In genomic region chr17:41016578-41017215, GRCh38 we compare ENCODE assay signal across 27 cellular contexts. TPM values are rescaled to one million over a fixed set of nuclear protein-coding genes. Genes with fewer than 3 reads are reported as not detected.
A peak's percentile ranks its signal among the peaks of the same experiment; 100 is the strongest.
DNase-seq lines count a peak whose midpoint lies in the region; ATAC-seq, FAIRE-seq and TF ChIP-seq lines count a peak whose summit lies in the region.
"Had no signal": no experiment of that assay in that cellular context is flagged by ENCODE, and none has a peak within 500 bp of the region (broad histone marks: within the 10 kb centered on the region; RNA-seq: fewer than 3 reads in every experiment).

No MANE protein-coding gene starts in this region.

- POLR2A ChIA-PET in Caco-2 (lab: Charles Lee) = no interaction called here
- POLR2A ChIA-PET in HCT116 (lab: Charles Lee) = no interaction called here
- POLR2A ChIA-PET in H1 (lab: Charles Lee; ENCODE audit: partially characterized antibody) = no interaction called here

- H3K23ac ChIP-seq in H1 (ENCODE audit: insufficient read length) (no peak overlapping the region), neuronal stem cell (ENCODE audit: low read depth, low read length, poor library complexity) (no peak overlapping the region)

- H2BK20ac ChIP-seq in H1 (ENCODE audit: low read length) = no peak overlapping the region

- WGBS in H1 (ENCODE audit: extremely low coverage in 1 of 2, insufficient coverage in 1 of 2, insufficient read length in 1 of 2, insufficient replicate concordance in 2 of 2, low coverage in 1 of 2, low lambda C conversion rate in 2 of 2, missing lambda C conversion rate in 1 of 2), 2 experiments = 92% methylated on average over 13 of the region's 13 CpGs; no CpG with 5 or more reads in 1 of the 2 experiments
- WGBS in neuronal stem cell (ENCODE audit: extremely low coverage in 2 of 2, insufficient read length in 2 of 2, insufficient replicate concordance in 1 of 2), 2 donors = no CpG with 5 or more reads among the region's 13 CpGs

- H3K4me3 Mint-ChIP-seq in Caco-2 (ENCODE audit: unreplicated experiment) = no peak overlapping the region
- H3K4me3 Mint-ChIP-seq: CD14-positive monocyte; CD4-positive, alpha-beta T cell; CD8-positive, alpha-beta memory T cell had no signal

- H2BK12ac ChIP-seq in H1 (ENCODE audit: low read depth, low read length) (no peak overlapping the region), neuronal stem cell (ENCODE audit: low read length) (peak overlapping the region; percentile 36)

- FAIRE-seq in H1 (lab: Jason Lieb, UNC) = no peak
- FAIRE-seq: GM12891, GM18507, H54 had no signal

- no peak overlapping the region for H4K5ac ChIP-seq in H1 (ENCODE audit: insufficient read length, low read depth, low read length)

- CTCF ChIA-PET in Caco-2 (lab: Charles Lee) = no interaction called here
- CTCF ChIA-PET in HCT116 (lab: Charles Lee) = no interaction called here
- CTCF ChIA-PET in H1 (lab: Charles Lee; ENCODE audit: partially characterized antibody) = interaction anchor here (0.5 to 1.0 kb wide), 2 partner anchors 8 to 659 kb away, joined by 3 read pairs; no protein-coding TSS in a partner anchor

- H2AFZ ChIP-seq in HCT116 (ENCODE audit: low read depth, low read length, poor library complexity, severe bottlenecking) = peak overlapping the region; percentile 31
- 0 out of 2 replicates have a peak overlapping the region, but pooled peaks have one; percentile 20 for H2AFZ ChIP-seq in H1 (ENCODE audit: low read length)
- H2AFZ ChIP-seq in neuronal stem cell (ENCODE audit: low read length) = no peak overlapping the region
- H2AFZ ChIP-seq: GM23248 had no signal

- TF ChIP-seq POLR2A in HCT116 (IDR thresholded peaks at IDR 0.05; ENCODE audit: borderline replicate concordance, extremely low read depth, insufficient read depth, insufficient read length) (no peak), H1 (IDR thresholded peaks at IDR 0.05; ENCODE audit: control extremely low read depth in 1 of 2, low read depth in 2 of 2, low read length in 2 of 2) (no peak)

- RAD21 ChIA-PET in HCT116 (lab: Charles Lee; ENCODE audit: low non-redundant PET in 1 of 2, low total read pairs in 2 of 2, uncharacterized antibody in 2 of 2, unreplicated experiment in 2 of 2) = no interaction called here

- H2BK120ac ChIP-seq in H1 (replicated peaks; ENCODE audit: low read depth, low read length) = no peak overlapping the region
- H2BK120ac ChIP-seq in neuronal stem cell (ENCODE audit: low read depth, low read length) = no peak overlapping the region

- peak overlapping the region; percentile 48 for H3K27ac Mint-ChIP-seq in Caco-2 (ENCODE audit: unreplicated experiment)
- H3K27ac Mint-ChIP-seq: CD14-positive monocyte; CD4-positive, alpha-beta T cell had no signal

- H3K27ac ChIP-seq in HCT116 (ENCODE audit: low read depth, low read length) = no peak overlapping the region
- H3K27ac ChIP-seq in H1 (ENCODE audit: low read depth, low read length) = no peak overlapping the region
- no peak overlapping the region for H3K27ac ChIP-seq in neuronal stem cell (replicated peaks; ENCODE audit: low read length)
- H3K27ac ChIP-seq: A549; BLaER1 treated with 17β-estradiol and CSF1 and Interleukin-3, amounts not matched to agents 10 nM and 100 nM; GM23248 had no signal

- H3K9me3 ChIP-seq in Caco-2 = peaks cover 2% of the 10 kb centered on the region; the same call in 1 of the 2 replicates
- H3K9me3 ChIP-seq in HCT116 (ENCODE audit: control insufficient read depth in 1 of 2, insufficient read depth in 1 of 2, low read depth in 1 of 2, low read length in 2 of 2) = no peaks in the 10 kb centered on the region
- no peaks in the 10 kb centered on the region for H3K9me3 ChIP-seq in H1 (ENCODE audit: insufficient read depth in 2 of 2, low read depth in 1 of 2, low read length in 1 of 2)
- no peaks in the 10 kb centered on the region for H3K9me3 ChIP-seq in neuronal stem cell (replicated peaks in 1 of 2; ENCODE audit: control insufficient read depth in 2 of 2, insufficient read depth in 1 of 2, low read depth in 1 of 2, low read length in 2 of 2)
- H3K9me3 ChIP-seq: A549, BE2C, HAP-1 had no signal

- peaks cover 36% of the 10 kb centered on the region for H3K4me1 ChIP-seq in Caco-2
- no peaks in the 10 kb centered on the region for H3K4me1 ChIP-seq in HCT116 (ENCODE audit: control insufficient read depth in 1 of 2, insufficient read depth in 2 of 2, low read length in 2 of 2)
- no peaks in the 10 kb centered on the region for H3K4me1 ChIP-seq in H1 (replicated peaks in 1 of 4; ENCODE audit: control insufficient read depth in 3 of 4, insufficient read depth in 4 of 4, low read length in 3 of 4)
- H3K4me1 ChIP-seq in neuronal stem cell (ENCODE audit: control insufficient read depth in 2 of 2, insufficient read depth in 1 of 2, low read depth in 1 of 2, low read length in 2 of 2) = no peaks in the 10 kb centered on the region
- H3K4me1 ChIP-seq: BE2C; BLaER1 treated with 17β-estradiol and CSF1 and Interleukin-3, amounts not matched to agents 10 nM and 100 nM; HAP-1 had no signal

- no peak overlapping the region for H3K4me2 ChIP-seq in HCT116 (ENCODE audit: low read length)
- H3K4me2 ChIP-seq in H1 (ENCODE audit: insufficient read depth in 1 of 2, low read depth in 2 of 2, low read length in 2 of 2) = no peak overlapping the region
- no peak overlapping the region for H3K4me2 ChIP-seq in neuronal stem cell (ENCODE audit: insufficient read depth, low read length, poor library complexity, severe bottlenecking)
- H3K4me2 ChIP-seq: A549; BLaER1 treated with 17β-estradiol and CSF1 and Interleukin-3, amounts not matched to agents 10 nM and 100 nM had no signal

- H3K14ac ChIP-seq in H1 (ENCODE audit: insufficient read length) (no peak overlapping the region), neuronal stem cell (ENCODE audit: low read length) (no peak overlapping the region)

- intact Hi-C loops in Caco-2 (cut with micrococcal nuclease; ENCODE audit: unreplicated experiment) (no loop called here), HCT116 (cut with micrococcal nuclease) (no loop called here)

- H3K36me3 ChIP-seq in Caco-2 (ENCODE audit: control insufficient read depth, insufficient read depth, low read length) = no peaks in the 10 kb centered on the region
- H3K36me3 ChIP-seq in HCT116 (ENCODE audit: control insufficient read depth in 1 of 2, insufficient read depth in 2 of 2, low read length in 2 of 2) = no peaks in the 10 kb centered on the region
- no peaks in the 10 kb centered on the region for H3K36me3 ChIP-seq in H1 (ENCODE audit: control insufficient read depth in 2 of 4, insufficient read depth in 4 of 4, low read length in 3 of 4)
- no peaks in the 10 kb centered on the region for H3K36me3 ChIP-seq in neuronal stem cell (replicated peaks in 1 of 2; ENCODE audit: control insufficient read depth in 2 of 2, insufficient read depth in 2 of 2, low read length in 2 of 2)
- H3K36me3 ChIP-seq: BE2C; BLaER1 treated with 17β-estradiol and CSF1 and Interleukin-3, amounts not matched to agents 10 nM and 100 nM; HAP-1 had no signal

- H2AK5ac ChIP-seq in H1 (ENCODE audit: low read depth, low read length) (no peak overlapping the region), neuronal stem cell (ENCODE audit: low read depth, low read length) (no peak overlapping the region)

- H3K56ac ChIP-seq in H1 (replicated peaks; ENCODE audit: insufficient read length, low read depth, low read length) = no peak overlapping the region

- H3K18ac ChIP-seq in H1 (ENCODE audit: extremely low read depth, low read length) (no peak overlapping the region), neuronal stem cell (ENCODE audit: low read length) (no peak overlapping the region)

- no peaks in the 10 kb centered on the region for H3K79me2 ChIP-seq in HCT116 (ENCODE audit: insufficient read depth, low read length)
- no peaks in the 10 kb centered on the region for H3K79me2 ChIP-seq in H1 (ENCODE audit: control insufficient read depth in 1 of 2, insufficient read depth in 2 of 2, low read length in 2 of 2)

- H3K9ac ChIP-seq in HCT116 (ENCODE audit: low read length) (no peak overlapping the region), H1 (replicated peaks in 1 of 4; ENCODE audit: extremely low read depth in 1 of 4, low read depth in 3 of 4, low read length in 3 of 4) (no peak overlapping the region), neuronal stem cell (ENCODE audit: low read depth, low read length, poor library complexity) (no peak overlapping the region)
- H3K9ac ChIP-seq: BLaER1 treated with 17β-estradiol and CSF1 and Interleukin-3, amounts not matched to agents 10 nM and 100 nM; GM23248 had no signal

- H3K27me3 ChIP-seq in Caco-2 (replicated peaks; ENCODE audit: control insufficient read depth, insufficient read depth, low read length) (no peaks in the 10 kb centered on the region), HCT116 (ENCODE audit: insufficient read depth, low read length) (no peaks in the 10 kb centered on the region), H1 (replicated peaks in 1 of 4; ENCODE audit: control insufficient read depth in 3 of 4, extremely low read depth in 1 of 4, insufficient read depth in 3 of 4, low read length in 3 of 4) (no peaks in the 10 kb centered on the region; a peak in 1 of 7 replicates), neuronal stem cell (ENCODE audit: control insufficient read depth in 3 of 3, insufficient read depth in 3 of 3, low read depth in 1 of 3, low read length in 3 of 3) (no peaks in the 10 kb centered on the region)
- H3K27me3 ChIP-seq: BLaER1 treated with 17β-estradiol and CSF1 and Interleukin-3, amounts not matched to agents 10 nM and 100 nM had no signal

- TF ChIP-seq EP300 in H1 (IDR thresholded peaks at IDR 0.05; ENCODE audit: borderline replicate concordance in 1 of 2, low read depth in 2 of 2, low read length in 2 of 2) = no peak

- H3K36me3 Mint-ChIP-seq in Caco-2 (ENCODE audit: insufficient read depth, unreplicated experiment) = no peaks in the 10 kb centered on the region
- H3K36me3 Mint-ChIP-seq: CD14-positive monocyte had no signal

- peaks cover 23% of the 10 kb centered on the region for H3K4me1 Mint-ChIP-seq in Caco-2 (ENCODE audit: low read depth, unreplicated experiment)
- H3K4me1 Mint-ChIP-seq: CD14-positive monocyte; CD8-positive, alpha-beta memory T cell had no signal

- TF ChIP-seq RAD21 in HCT116 (IDR thresholded peaks at IDR 0.05; ENCODE audit: low read depth) = no peak
- no peak for TF ChIP-seq RAD21 in H1 (IDR thresholded peaks at IDR 0.05 in 1 of 2, conservative IDR thresholded peaks at IDR 0.05 in 1 of 2; ENCODE audit: low read depth in 2 of 2, low read length in 2 of 2)

- BruUV-seq in Caco-2 (replicated peaks; lab: Mats Ljungman, UMichigan) (no TSS peak), HCT116 (replicated peaks; lab: Mats Ljungman, UMichigan) (no TSS peak)

- H3K79me1 ChIP-seq in H1 (ENCODE audit: low read depth, low read length) (no peaks in the 10 kb centered on the region), neuronal stem cell (ENCODE audit: low read depth, low read length) (no peaks in the 10 kb centered on the region)

- H4K8ac ChIP-seq in H1 (ENCODE audit: extremely low read depth, insufficient read depth, low read length) = no peak overlapping the region
- H4K8ac ChIP-seq in neuronal stem cell (ENCODE audit: low read depth, low read length) = peak overlapping the region; percentile 45

- H3K23me2 ChIP-seq in H1 (ENCODE audit: low read depth, low read length) = no peaks in the 10 kb centered on the region

- DNase-seq in Caco-2 (no peak), HCT116 (ENCODE audit: low read depth, low spot score) (no peak), H1 (ENCODE audit: low read depth in 1 of 2, low spot score in 2 of 2) (no peak), neuronal stem cell (ENCODE audit: low spot score) (no peak), islet precursor cell (no peak)
- no peak for DNase-seq in stimulated activated CD4-positive, alpha-beta T cell treated with anti-CD3 and anti-CD28 coated beads, Interleukin-1b, Interleukin-23, amount 100 ng/mL, for 48 hours
- DNase-seq in activated CD4-positive, CD25-positive, alpha-beta regulatory T cell treated with anti-CD3 and anti-CD28 coated beads, Interleukin-2, amount 50 U/mL, for 72 hours = no peak
- DNase-seq: 8988T; ACHN; AML-193; BE2C; Calu3; CD4-positive, alpha-beta T cell; CD8-positive, alpha-beta memory T cell; DMS53; DMS79 treated with DMSO at 0.1 percent for 48 hours; GF-D8; GM23248 had no signal

- no peak overlapping the region for H2BK15ac ChIP-seq in H1 (ENCODE audit: low read length)
- no peak overlapping the region for H2BK15ac ChIP-seq in neuronal stem cell (ENCODE audit: low read length)

- H3K4me3 ChIP-seq in Caco-2 (ENCODE audit: low read depth, low read length) (no peak overlapping the region), HCT116 (replicated peaks in 1 of 2; ENCODE audit: low read depth in 1 of 2, low read length in 2 of 2) (no peak overlapping the region), H1 (ENCODE audit: extremely low read depth in 1 of 4, insufficient read depth in 2 of 4, low read depth in 3 of 4, low read length in 4 of 4) (no peak overlapping the region), neuronal stem cell (ENCODE audit: low read length in 2 of 2) (no peak overlapping the region)
- H3K4me3 ChIP-seq: A549; BLaER1 treated with 17β-estradiol and CSF1 and Interleukin-3, amounts not matched to agents 10 nM and 100 nM; GM23248; HAP-1 had no signal

- no peaks in the 10 kb centered on the region for H3K27me3 Mint-ChIP-seq in Caco-2 (ENCODE audit: insufficient read depth, unreplicated experiment)

- no peak overlapping the region for H3K4ac ChIP-seq in H1 (replicated peaks; ENCODE audit: insufficient read length, low read depth, low read length)
- H3K4ac ChIP-seq in neuronal stem cell (ENCODE audit: low read length) = no peak overlapping the region

- H2BK5ac ChIP-seq in H1 (ENCODE audit: low read depth, low read length) (no peak overlapping the region), neuronal stem cell (ENCODE audit: low read length) (no peak overlapping the region)

- no peaks in the 10 kb centered on the region for H4K20me1 ChIP-seq in HCT116 (ENCODE audit: insufficient read depth)
- no peaks in the 10 kb centered on the region for H4K20me1 ChIP-seq in H1 (replicated peaks in 1 of 2; ENCODE audit: control insufficient read depth in 1 of 2, insufficient read depth in 2 of 2, low read length in 2 of 2)
- H4K20me1 ChIP-seq: BLaER1 treated with 17β-estradiol and CSF1 and Interleukin-3, amounts not matched to agents 10 nM and 100 nM had no signal

- H4K91ac ChIP-seq in H1 (replicated peaks; ENCODE audit: insufficient read length, low read length) (no peak overlapping the region), neuronal stem cell (ENCODE audit: low read depth, low read length, poor library complexity) (no peak overlapping the region)

- no peak for ATAC-seq in HCT116
- ATAC-seq: A549 had no signal

- H3K9me3 Mint-ChIP-seq in Caco-2 (ENCODE audit: unreplicated experiment) = peaks cover 25% of the 10 kb centered on the region
- H3K9me3 Mint-ChIP-seq: CD4-positive, alpha-beta T cell; CD8-positive, alpha-beta memory T cell had no signal

- no peaks in the 10 kb centered on the region for H3K9me2 ChIP-seq in HCT116 (ENCODE audit: insufficient read depth)

- TF ChIP-seq CTCF in Caco-2 (IDR thresholded peaks at IDR 0.05; ENCODE audit: insufficient read depth in 1 of 2, low read depth in 1 of 2, low read length in 1 of 2, severe bottlenecking in 1 of 2, unreplicated experiment in 1 of 2) (no peak), HCT116 (IDR thresholded peaks at IDR 0.05 in 2 of 3, conservative IDR thresholded peaks at IDR 0.05 in 1 of 3; ENCODE audit: borderline replicate concordance in 1 of 3, insufficient read depth in 1 of 3, low read depth in 2 of 3, low read length in 2 of 3) (no peak), H1 (IDR thresholded peaks at IDR 0.05; ENCODE audit: control extremely low read depth in 1 of 3, insufficient read depth in 1 of 3, low read depth in 1 of 3, low read length in 3 of 3) (no peak)

RNA-seq across cellular contexts. Expression of gene KRTAP3-1, which starts 7.8 kb away (rescaled TPM):
- 7.4 and 7.9 TPM in 2 replicates for total RNA-seq in Caco-2 (2022)
- total RNA-seq in HCT116 (2021; ENCODE audit: unreplicated experiment) = not detected
- 0.51 TPM in 1 of 2 replicates, not detected in the other for polyA plus RNA-seq in HCT116 (2012)
- total RNA-seq in H1 (2021; fragmentation: NEBNext Ultra II Directional; extraction: Animal tissue kit (Norgen Biotek cat#: 25700)) = not detected in 2 replicates
- not detected in 2 replicates for polyA plus RNA-seq in H1 (2011; rRNA removed)
- polyA plus RNA-seq in H1 (2011; cell fraction: cytosol; rRNA removed) = not detected
- not detected for polyA plus RNA-seq in H1 (2011; cell fraction: nucleus; rRNA removed)
- polyA plus RNA-seq in H1 (2012, experiment 1 of 2) = not detected in 4 replicates
- polyA plus RNA-seq in H1 (2012, experiment 2 of 2) = not detected
- polyA plus RNA-seq in H1 (2013, experiment 1 of 2) = not detected
- polyA plus RNA-seq in H1 (2013, experiment 2 of 2) = not detected
- not detected in 2 replicates for polyA minus RNA-seq in H1 (2011; rRNA and poly(A)+ RNA removed)
- not detected for polyA minus RNA-seq in H1 (2011; cell fraction: cytosol; rRNA and poly(A)+ RNA removed)
- not detected for polyA minus RNA-seq in H1 (2011; cell fraction: nucleus; rRNA and poly(A)+ RNA removed)
- polyA plus RNA-seq in neuronal stem cell (2013, experiment 1 of 2) = not detected
- not detected for polyA plus RNA-seq in neuronal stem cell (2013, experiment 2 of 2)
- total RNA-seq: Calu3; CD4-positive, alpha-beta T cell; CD8-positive, alpha-beta memory T cell; Daoy; G401; GM23248 had no signal
- polyA plus RNA-seq: A549; CD14-positive monocyte; CD8-positive, alpha-beta memory T cell; GM23248 had no signal

RNA-seq across cellular contexts. Expression of gene KRTAP1-5, which starts 10.3 kb away (rescaled TPM):
- total RNA-seq in Caco-2 (2022) (not detected in 2 replicates), HCT116 (2021; ENCODE audit: unreplicated experiment) (not detected)
- polyA plus RNA-seq in HCT116 (2012) = not detected in 2 replicates
- not detected in 2 replicates for total RNA-seq in H1 (2021; fragmentation: NEBNext Ultra II Directional; extraction: Animal tissue kit (Norgen Biotek cat#: 25700))
- not detected in 2 replicates for polyA plus RNA-seq in H1 (2011; rRNA removed)
- polyA plus RNA-seq in H1 (2011; cell fraction: cytosol; rRNA removed) = not detected
- polyA plus RNA-seq in H1 (2011; cell fraction: nucleus; rRNA removed) = not detected
- polyA plus RNA-seq in H1 (2012, experiment 1 of 2) = not detected in 4 replicates
- not detected for polyA plus RNA-seq in H1 (2012, experiment 2 of 2)
- not detected for polyA plus RNA-seq in H1 (2013, experiment 1 of 2)
- polyA plus RNA-seq in H1 (2013, experiment 2 of 2) = not detected
- not detected in 2 replicates for polyA minus RNA-seq in H1 (2011; rRNA and poly(A)+ RNA removed)
- polyA minus RNA-seq in H1 (2011; cell fraction: cytosol; rRNA and poly(A)+ RNA removed) = not detected
- not detected for polyA minus RNA-seq in H1 (2011; cell fraction: nucleus; rRNA and poly(A)+ RNA removed)
- not detected for polyA plus RNA-seq in neuronal stem cell (2013, experiment 1 of 2)
- polyA plus RNA-seq in neuronal stem cell (2013, experiment 2 of 2) = not detected
- total RNA-seq: Calu3; CD4-positive, alpha-beta T cell; CD8-positive, alpha-beta memory T cell; Daoy; G401 had no signal
- polyA plus RNA-seq: A549; CD14-positive monocyte; CD8-positive, alpha-beta memory T cell had no signal

RNA-seq across cellular contexts. Expression of gene KRTAP1-4, which starts 13.3 kb away (rescaled TPM):
- not detected in 2 replicates for total RNA-seq in Caco-2 (2022)
- not detected for total RNA-seq in HCT116 (2021; ENCODE audit: unreplicated experiment)
- not detected in 2 replicates for polyA plus RNA-seq in HCT116 (2012)
- not detected in 2 replicates for total RNA-seq in H1 (2021; fragmentation: NEBNext Ultra II Directional; extraction: Animal tissue kit (Norgen Biotek cat#: 25700))
- not detected in 2 replicates for polyA plus RNA-seq in H1 (2011; rRNA removed)
- not detected for polyA plus RNA-seq in H1 (2011; cell fraction: cytosol; rRNA removed)
- polyA plus RNA-seq in H1 (2011; cell fraction: nucleus; rRNA removed) = not detected
- polyA plus RNA-seq in H1 (2012, experiment 1 of 2) = not detected in 4 replicates
- polyA plus RNA-seq in H1 (2012, experiment 2 of 2) = not detected
- polyA plus RNA-seq in H1 (2013, experiment 1 of 2) = not detected
- polyA plus RNA-seq in H1 (2013, experiment 2 of 2) = not detected
- not detected in 2 replicates for polyA minus RNA-seq in H1 (2011; rRNA and poly(A)+ RNA removed)
- polyA minus RNA-seq in H1 (2011; cell fraction: cytosol; rRNA and poly(A)+ RNA removed) = not detected
- polyA minus RNA-seq in H1 (2011; cell fraction: nucleus; rRNA and poly(A)+ RNA removed) = not detected
- polyA plus RNA-seq in neuronal stem cell (2013, experiment 1 of 2) = not detected
- not detected for polyA plus RNA-seq in neuronal stem cell (2013, experiment 2 of 2)
- total RNA-seq: Calu3; CD4-positive, alpha-beta T cell; CD8-positive, alpha-beta memory T cell; Daoy; G401; GM23248 had no signal
- polyA plus RNA-seq: A549; CD14-positive monocyte; CD8-positive, alpha-beta memory T cell; GM23248 had no signal

RNA-seq across cellular contexts. Expression of gene KRTAP3-2, which starts 17.0 kb away (rescaled TPM):
- not detected in 2 replicates for total RNA-seq in Caco-2 (2022)
- total RNA-seq in HCT116 (2021; ENCODE audit: unreplicated experiment) = not detected
- polyA plus RNA-seq in HCT116 (2012) = 0.15 TPM in 1 of 2 replicates, not detected in the other
- total RNA-seq in H1 (2021; fragmentation: NEBNext Ultra II Directional; extraction: Animal tissue kit (Norgen Biotek cat#: 25700)) = not detected in 2 replicates
- not detected in 2 replicates for polyA plus RNA-seq in H1 (2011; rRNA removed)
- polyA plus RNA-seq in H1 (2011; cell fraction: cytosol; rRNA removed) = not detected
- not detected for polyA plus RNA-seq in H1 (2011; cell fraction: nucleus; rRNA removed)
- polyA plus RNA-seq in H1 (2012, experiment 1 of 2) = not detected in 4 replicates
- polyA plus RNA-seq in H1 (2012, experiment 2 of 2) = not detected
- polyA plus RNA-seq in H1 (2013, experiment 1 of 2) = not detected
- not detected for polyA plus RNA-seq in H1 (2013, experiment 2 of 2)
- polyA minus RNA-seq in H1 (2011; rRNA and poly(A)+ RNA removed) = not detected in 2 replicates
- polyA minus RNA-seq in H1 (2011; cell fraction: cytosol; rRNA and poly(A)+ RNA removed) = not detected
- not detected for polyA minus RNA-seq in H1 (2011; cell fraction: nucleus; rRNA and poly(A)+ RNA removed)
- not detected for polyA plus RNA-seq in neuronal stem cell (2013, experiment 1 of 2)
- not detected for polyA plus RNA-seq in neuronal stem cell (2013, experiment 2 of 2)
- total RNA-seq: Calu3; CD4-positive, alpha-beta T cell; CD8-positive, alpha-beta memory T cell; Daoy; G401; GM23248 had no signal
- polyA plus RNA-seq: A549; CD14-positive monocyte; CD8-positive, alpha-beta memory T cell; GM23248 had no signal

RNA-seq across cellular contexts. Expression of gene KRTAP1-3, which starts 18.0 kb away (rescaled TPM):
- not detected in 2 replicates for total RNA-seq in Caco-2 (2022)
- not detected for total RNA-seq in HCT116 (2021; ENCODE audit: unreplicated experiment)
- not detected in 2 replicates for polyA plus RNA-seq in HCT116 (2012)
- total RNA-seq in H1 (2021; fragmentation: NEBNext Ultra II Directional; extraction: Animal tissue kit (Norgen Biotek cat#: 25700)) = not detected in 2 replicates
- polyA plus RNA-seq in H1 (2011; rRNA removed) = not detected in 2 replicates
- polyA plus RNA-seq in H1 (2011; cell fraction: cytosol; rRNA removed) = not detected
- not detected for polyA plus RNA-seq in H1 (2011; cell fraction: nucleus; rRNA removed)
- polyA plus RNA-seq in H1 (2012, experiment 1 of 2) = not detected in 4 replicates
- not detected for polyA plus RNA-seq in H1 (2012, experiment 2 of 2)
- not detected for polyA plus RNA-seq in H1 (2013, experiment 1 of 2)
- polyA plus RNA-seq in H1 (2013, experiment 2 of 2) = not detected
- not detected in 2 replicates for polyA minus RNA-seq in H1 (2011; rRNA and poly(A)+ RNA removed)
- polyA minus RNA-seq in H1 (2011; cell fraction: cytosol; rRNA and poly(A)+ RNA removed) = not detected
- not detected for polyA minus RNA-seq in H1 (2011; cell fraction: nucleus; rRNA and poly(A)+ RNA removed)
- polyA plus RNA-seq in neuronal stem cell (2013, experiment 1 of 2) = not detected
- polyA plus RNA-seq in neuronal stem cell (2013, experiment 2 of 2) = not detected
- total RNA-seq: Calu3; CD4-positive, alpha-beta T cell; CD8-positive, alpha-beta memory T cell; Daoy; G401; GM23248 had no signal
- polyA plus RNA-seq: A549; CD14-positive monocyte; CD8-positive, alpha-beta memory T cell; GM23248 had no signal
